ENCODE assay signal across 23 cellular contexts in the genomic region with DNA sequence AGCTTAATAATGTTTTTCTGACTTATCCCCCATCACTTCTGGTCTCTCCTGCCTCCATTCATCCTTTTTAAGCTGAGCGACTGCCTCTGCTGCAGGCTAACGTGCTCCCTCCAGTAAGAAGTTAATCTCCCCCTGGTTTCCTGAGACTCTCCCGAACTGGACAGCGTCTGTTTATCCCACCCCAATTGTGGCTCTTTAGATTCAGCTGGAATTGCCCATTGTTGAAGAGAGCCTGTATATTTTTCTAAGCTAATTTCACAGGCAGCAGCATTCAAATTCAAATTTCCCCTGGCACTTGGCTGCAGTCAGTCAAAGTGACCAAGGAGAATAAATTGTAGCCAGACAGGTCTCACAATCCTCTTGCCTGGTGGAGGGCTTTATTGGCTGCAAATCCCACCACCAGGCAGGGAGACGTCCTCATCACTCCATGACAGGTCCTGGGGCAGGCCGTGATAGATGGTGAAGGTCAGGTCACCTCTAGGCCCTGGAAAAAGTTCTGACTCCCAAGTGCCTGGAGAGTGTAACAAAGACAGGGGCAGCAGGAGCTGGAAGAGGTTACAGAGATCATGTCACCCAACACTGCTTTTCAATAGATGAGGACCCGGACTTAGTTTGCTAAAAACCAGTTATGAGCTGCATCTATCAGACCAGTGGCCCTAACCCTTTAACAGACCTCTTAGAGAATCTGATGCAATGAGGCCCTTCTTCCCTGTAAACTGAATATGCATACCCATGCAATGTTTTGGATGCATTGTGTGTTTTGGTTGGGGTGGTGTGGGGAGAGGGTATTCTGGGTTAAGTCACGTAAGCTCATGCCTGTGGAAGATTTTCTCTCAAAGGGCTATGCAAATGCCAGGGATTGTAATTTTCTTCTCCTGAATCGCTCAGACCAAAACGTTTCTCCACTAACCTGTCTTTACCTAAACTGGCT. TPM values are rescaled to one million over a fixed set of nuclear protein-coding genes. Genes with fewer than 3 reads are reported as not detected.
DNase-seq lines count a peak whose midpoint lies in the region; TF ChIP-seq lines count a peak whose summit lies in the region.
"Had no signal": no experiment of that assay in that cellular context is flagged by ENCODE, and none has a peak within 500 bp of the region (broad histone marks: within the 10 kb centered on the region; RNA-seq: fewer than 3 reads in every experiment).

No MANE protein-coding gene starts in this region.

- no peaks in the 10 kb centered on the region for H3K36me3 ChIP-seq in HUES64 (ENCODE audit: insufficient read depth, low read length)
- no peaks in the 10 kb centered on the region for H3K36me3 ChIP-seq in SJSA1
- no peaks in the 10 kb centered on the region for H3K36me3 ChIP-seq in spleen

- TF ChIP-seq CTCF in fibroblast of villous mesenchyme (IDR thresholded peaks at IDR 0.05; ENCODE audit: insufficient read depth, low read depth, low read length) (no peak), spleen (IDR thresholded peaks at IDR 0.05 in 8 of 11, conservative IDR thresholded peaks at IDR 0.05 in 3 of 11) (no peak)

- no peak overlapping the region for H3K4me3 ChIP-seq in HUES64 (ENCODE audit: low read length)
- no peak overlapping the region for H3K4me3 ChIP-seq in SJSA1
- no peak overlapping the region for H3K4me3 ChIP-seq in fibroblast of villous mesenchyme (ENCODE audit: low read depth, low read length)
- H3K4me3 ChIP-seq in spleen = no peak overlapping the region
- H3K4me3 ChIP-seq: coronary artery, skin epidermis, testis had no signal

- peaks cover 29% of the 10 kb centered on the region for H3K4me1 ChIP-seq in HUES64 (ENCODE audit: insufficient read depth, low read length)
- H3K4me1 ChIP-seq in SJSA1 (replicated peaks) = peaks cover 27% of the 10 kb centered on the region
- H3K4me1 ChIP-seq in spleen = no peaks in the 10 kb centered on the region
- H3K4me1 ChIP-seq: testis had no signal

- DNase-seq in SJSA1 (ENCODE audit: low read depth in 1 of 2, low spot score in 2 of 2) (peak in 1 of 2 experiments; percentile 55), fibroblast of villous mesenchyme (ENCODE audit: low read depth) (peak; percentile 7), spleen (peak; percentile 17), foreskin melanocyte (no peak), NAMALWA (ENCODE audit: low spot score) (no peak)
- no peak for DNase-seq in stimulated activated CD4-positive, alpha-beta T cell treated with anti-CD3 and anti-CD28 coated beads, Interleukin-15, amount 100 ng/mL, for 24 hours
- DNase-seq: activated CD4-positive, alpha-beta T cell treated with anti-CD3 and anti-CD28 coated beads, Interleukin-2, amount 10 ng/mL, durations not matched to agents 24 days and 14 days; activated CD8-positive, alpha-beta memory T cell treated with anti-CD3 and anti-CD28 coated beads, Interleukin-2, amount 10 ng/mL, durations not matched to agents 7 days and 5 days; AML-193; CD8-positive, alpha-beta memory T cell; DMS79; Kasumi-1; left ventricle myocardium superior; NCI-H1048; NCI-H1930; SIG-M5; stimulated activated CD4-positive, alpha-beta T cell treated with anti-CD3 and anti-CD28 coated beads, Interleukin-2, amount 100 ng/mL, for 48 hours; stimulated activated naive CD4-positive, alpha-beta T cell; testis had no signal

- H3K9ac ChIP-seq in HUES64 (ENCODE audit: low read depth, low read length) = no peak overlapping the region

- intact Hi-C loops in spleen (cut with DNase I; ENCODE audit: low total_unique reads) = no loop called here

- H3K27me3 ChIP-seq in HUES64 (ENCODE audit: insufficient read depth, low read length) (no peaks in the 10 kb centered on the region), SJSA1 (replicated peaks) (no peaks in the 10 kb centered on the region), spleen (replicated peaks in 1 of 7) (no peaks in the 10 kb centered on the region)
- H3K27me3 ChIP-seq: testis had no signal

- WGBS in HUES64 = 51% methylated on average over 10 of the region's 10 CpGs
- WGBS in spleen, 5 donors = 79 to 91% (median 85%) methylated on average over 9 to 10 of the region's 10 CpGs

- H3K9me3 ChIP-seq in HUES64 (ENCODE audit: insufficient read depth, low read depth, low read length) = no peaks in the 10 kb centered on the region
- no peaks in the 10 kb centered on the region for H3K9me3 ChIP-seq in SJSA1 (replicated peaks)
- H3K9me3 ChIP-seq in spleen = no peaks in the 10 kb centered on the region
- H3K9me3 ChIP-seq: testis had no signal

- TF ChIP-seq POLR2A in spleen (IDR thresholded peaks at IDR 0.05) = no peak

- peak overlapping the region; percentile 35; the same call in 1 of the 2 replicates for H3K27ac ChIP-seq in HUES64 (ENCODE audit: low read depth, low read length)
- H3K27ac ChIP-seq in SJSA1 = peak overlapping the region; percentile 28; the same call in 1 of the 2 replicates
- H3K27ac ChIP-seq in spleen = no peak overlapping the region
- H3K27ac ChIP-seq: coronary artery, skin epidermis, testis had no signal

RNA-seq across cellular contexts. Expression of a gene that starts 27.0 kb away (rescaled TPM):
- 2,591 TPM for polyA plus RNA-seq in HUES64 (2013, experiment 1 of 2)
- polyA plus RNA-seq in HUES64 (2013, experiment 2 of 2) = 2,768 TPM
- total RNA-seq in SJSA1 (2014; rRNA removed; shearing (Covaris generic)) = 1,692 and 3,138 TPM in 2 replicates
- total RNA-seq in fibroblast of villous mesenchyme (1,385 and 1,725 TPM in 2 replicates), spleen (1,000 to 10,000 TPM; 1,238 to 2,185 (median 1,486) TPM)
- polyA plus RNA-seq in spleen = 1,000 to 10,000 TPM; 4,194 to 5,056 (median 4,968) TPM

RNA-seq across cellular contexts. Expression of a gene that starts 32.3 kb away (rescaled TPM):
- polyA plus RNA-seq in HUES64 (2013, experiment 1 of 2) = 19.2 TPM
- 22.4 TPM for polyA plus RNA-seq in HUES64 (2013, experiment 2 of 2)
- 49.3 and 58.4 TPM in 2 replicates for total RNA-seq in SJSA1 (2014; rRNA removed; shearing (Covaris generic))
- 11.7 and 24.5 TPM in 2 replicates for total RNA-seq in fibroblast of villous mesenchyme
- 10 to 100 TPM; 33.3 to 46.0 (median 40.1) TPM for total RNA-seq in spleen
- 10 to 100 TPM; 40.6 to 66.7 (median 65.5) TPM for polyA plus RNA-seq in spleen

RNA-seq across cellular contexts. Expression of a gene that starts 42.6 kb away (rescaled TPM):
- polyA plus RNA-seq in HUES64 (2013, experiment 1 of 2) = 18.8 TPM
- polyA plus RNA-seq in HUES64 (2013, experiment 2 of 2) = 21.9 TPM
- total RNA-seq in SJSA1 (2014; rRNA removed; shearing (Covaris generic)) = 2.0 and 2.2 TPM in 2 replicates
- total RNA-seq in fibroblast of villous mesenchyme (0.86 and 1.3 TPM in 2 replicates), spleen (1 to 10 TPM in 2 of 7 donors, under 1 TPM in 2, not detected in 3; 0.35 to 2.7 (median 1.2) TPM)
- polyA plus RNA-seq in spleen = under 1 TPM; 0.11 to 0.24 (median 0.22) TPM
- total RNA-seq: CD8-positive, alpha-beta memory T cell; left ventricle myocardium superior; mononuclear cell had no signal
- polyA plus RNA-seq: CD8-positive, alpha-beta memory T cell had no signal

RNA-seq across cellular contexts. Expression of a gene that starts 58.9 kb away (rescaled TPM):
- polyA plus RNA-seq in HUES64 (2013, experiment 1 of 2) = 41.1 TPM
- 40.1 TPM for polyA plus RNA-seq in HUES64 (2013, experiment 2 of 2)
- 30.5 and 60.2 TPM in 2 replicates for total RNA-seq in SJSA1 (2014; rRNA removed; shearing (Covaris generic))
- total RNA-seq in fibroblast of villous mesenchyme = 31.5 and 31.9 TPM in 2 replicates
- 100 to 1,000 TPM in 1 of 7 donors, 10 to 100 TPM in 6; 54.5 to 115 (median 70.7) TPM for total RNA-seq in spleen
- polyA plus RNA-seq in spleen = 10 to 100 TPM; 11.6 to 15.0 (median 11.8) TPM

Comparison
In these comparisons a context has a peak if more than half of its experiments do, and no peak if none do; other contexts are left out.
1. H3K27ac ChIP-seq: peak in HUES64 (single experiment) and SJSA1 (single experiment); none in spleen (0 of 8).
2. DNase-seq: peak in fibroblast of villous mesenchyme (single experiment) and spleen (single experiment); none in foreskin melanocyte (single experiment), NAMALWA (single experiment) and stimulated activated CD4-positive, alpha-beta T cell treated with anti-CD3 and anti-CD28 coated beads, Interleukin-15, amount 100 ng/mL, for 24 hours (single experiment).